Comparison of ENCODE assay signal across 12 cellular contexts in genomic region chr1:220962031-220962751, GRCh38.
DNase-seq lines count a peak whose midpoint lies in the region; ATAC-seq and TF ChIP-seq lines count a peak whose summit lies in the region.
"Had no signal": no experiment of that assay in that cellular context is flagged by ENCODE, and none has a peak within 500 bp of the region (broad histone marks: within the 10 kb centered on the region; RNA-seq: fewer than 3 reads in every experiment).

No MANE protein-coding gene starts in this region.

- H4K20me1 ChIP-seq in H9 (ENCODE audit: control insufficient read depth, insufficient read depth, insufficient read length): no peaks in the 10 kb centered on the region

- no peaks in the 10 kb centered on the region for H3K27me3 Mint-ChIP-seq in H9 (ENCODE audit: low read depth)

- H3K18ac ChIP-seq in H9 (ENCODE audit: insufficient read length, low read depth, low read length): no peak overlapping the region

- H2BK20ac ChIP-seq in H9 (ENCODE audit: low read depth, low read length, poor library complexity, severe bottlenecking): no peak overlapping the region

- no peaks in the 10 kb centered on the region for H3K79me1 ChIP-seq in H9 (ENCODE audit: insufficient read depth, low read depth, low read length, poor library complexity, severe bottlenecking)

- no peak overlapping the region for H3K4ac ChIP-seq in H9 (ENCODE audit: low read depth, low read length)

- no peak overlapping the region for H3K23ac ChIP-seq in H9 (ENCODE audit: insufficient read length, low read depth, low read length)

- peak; percentile 41 for ATAC-seq in lung (ENCODE audit: insufficient read depth, low FRiP score)

- POLR2A ChIA-PET in BJ (lab: Charles Lee): interaction anchor here (0.6 to 1.0 kb wide), 2 partner anchors 43 to 1030 kb away, joined by 4 to 14 read pairs; no protein-coding TSS in a partner anchor

- H2AK5ac ChIP-seq in H9 (ENCODE audit: insufficient read length, low read length): no peak overlapping the region

- H3T11ph ChIP-seq in H9 (ENCODE audit: low read length): no peak overlapping the region

- H3K27ac ChIP-seq in lung (ENCODE audit: low read depth in 1 of 2, low read length in 1 of 2) (no peak overlapping the region), H9 (ENCODE audit: insufficient read length, low read depth, low read length) (no peak overlapping the region)

- no peaks in the 10 kb centered on the region for H3K79me2 ChIP-seq in H9 (ENCODE audit: insufficient read depth, low read length)

- H3K4me3 ChIP-seq in BJ (ENCODE audit: low read depth, low read length): no peak overlapping the region
- no peak overlapping the region for H3K4me3 ChIP-seq in lung

- no peak overlapping the region for H3K4me2 ChIP-seq in H9 (ENCODE audit: insufficient read depth, insufficient read length, low read length)

- H4K8ac ChIP-seq in H9 (replicated peaks; ENCODE audit: insufficient read length, low read depth, low read length): no peak overlapping the region

- no peaks in the 10 kb centered on the region for H3K36me3 Mint-ChIP-seq in H9 (ENCODE audit: insufficient read depth in 1 of 3, low read depth in 3 of 3)
- H3K36me3 Mint-ChIP-seq: immature natural killer cell had no signal

- H3K27me3 ChIP-seq in BJ (ENCODE audit: control insufficient read depth, insufficient read depth, low read length): no peaks in the 10 kb centered on the region
- H3K27me3 ChIP-seq in lung (ENCODE audit: control insufficient read depth, insufficient read depth): no peaks in the 10 kb centered on the region
- no peaks in the 10 kb centered on the region for H3K27me3 ChIP-seq in H9 (ENCODE audit: insufficient read depth, low read length)

- H3K4me1 ChIP-seq in lung (ENCODE audit: control insufficient read depth in 2 of 2, insufficient read depth in 2 of 2, low read length in 2 of 2) (no peaks in the 10 kb centered on the region), H9 (ENCODE audit: insufficient read depth, low read length) (no peaks in the 10 kb centered on the region)

- no peak overlapping the region for H3K56ac ChIP-seq in H9 (ENCODE audit: insufficient read length, low read depth, low read length)

- no peak overlapping the region for H4K91ac ChIP-seq in H9 (ENCODE audit: insufficient read length, low read depth, low read length)

- no peak overlapping the region for H2BK15ac ChIP-seq in H9 (ENCODE audit: low read depth, low read length)

- H3K36me3 ChIP-seq in BJ (ENCODE audit: control insufficient read depth, insufficient read depth, low read length) (no peaks in the 10 kb centered on the region), lung (ENCODE audit: control insufficient read depth in 2 of 2, insufficient read depth in 2 of 2, low read length in 2 of 2) (no peaks in the 10 kb centered on the region)

- H3K9me3 ChIP-seq in lung (ENCODE audit: control insufficient read depth in 2 of 2, insufficient read depth in 1 of 2, low read length in 1 of 2) (no peaks in the 10 kb centered on the region), H9 (ENCODE audit: control insufficient read depth, low read depth, low read length) (no peaks in the 10 kb centered on the region)

- no peak overlapping the region for H3K9ac ChIP-seq in H9 (ENCODE audit: extremely low read depth, insufficient read length, low read length)

- CTCF ChIA-PET in BJ (lab: Yijun Ruan, JAX): interaction anchor here (1.2 to 1.5 kb wide), 2 partner anchors 8 to 22 kb away, joined by 3 to 4 read pairs; no protein-coding TSS in a partner anchor

- no peak overlapping the region for H3K27ac Mint-ChIP-seq in H9
- H3K27ac Mint-ChIP-seq: immature natural killer cell; progenitor cell of endocrine pancreas; T-helper 2 cell treated with Interferon-gamma antibody and Interleukin-4, amounts not matched to agents 5 μg/mL and 100 μg/mL, for 36 hours had no signal

- H3K9me3 Mint-ChIP-seq in H9: no peaks in the 10 kb centered on the region
- H3K9me3 Mint-ChIP-seq: T-helper 2 cell treated with Interferon-gamma antibody and Interleukin-4, amounts not matched to agents 5 μg/mL and 100 μg/mL, for 36 hours had no signal

- no peak for TF ChIP-seq CTCF in BJ (IDR thresholded peaks at IDR 0.05; ENCODE audit: insufficient read depth, low read depth, low read length)
- no peak for TF ChIP-seq CTCF in lung (IDR thresholded peaks at IDR 0.05; ENCODE audit: control extremely low read depth, extremely low read depth)
- TF ChIP-seq CTCF in H9 (conservative IDR thresholded peaks at IDR 0.05): no peak

- no peak overlapping the region for H2AFZ ChIP-seq in H9 (ENCODE audit: low read length)

- H2BK12ac ChIP-seq in H9 (ENCODE audit: insufficient read length, low read depth, low read length): no peak overlapping the region

- no peak overlapping the region for H2BK120ac ChIP-seq in H9 (ENCODE audit: low read depth, low read length, poor library complexity, severe bottlenecking)

- 50 to 57% methylated on average over 1 of the region's 1 CpG for WGBS in lung, 2 donors
- WGBS in H9 (ENCODE audit: extremely low coverage, insufficient read length, low lambda C conversion rate): no CpG with 5 or more reads among the region's 1 CpG

- H4K5ac ChIP-seq in H9 (ENCODE audit: insufficient read length, low read depth, low read length): no peak overlapping the region

- DNase-seq in BJ (ENCODE audit: low read depth): peak; percentile 94
- peak; percentile 92 for DNase-seq in MV-4-11 (lab: John Stamatoyannopoulos, UW)
- peak; percentile 6 for DNase-seq in brain pericyte (ENCODE audit: low read depth, low spot score)
- DNase-seq in lung (ENCODE audit: low spot score): no peak
- DNase-seq in H9: no peak
- DNase-seq in islet precursor cell: no peak
- no peak for DNase-seq in SW 1271 (lab: John Stamatoyannopoulos, UW)
- DNase-seq in stimulated activated CD4-positive, alpha-beta T cell treated with anti-CD3 and anti-CD28 coated beads, Interleukin-15, amount 100 ng/mL, for 24 hours: no peak
- DNase-seq: activated T-cell treated with anti-CD3 and anti-CD28 coated beads, Interleukin-2, amount 50 U/mL, for 48 hours; immature natural killer cell had no signal

- no peak overlapping the region for H2BK5ac ChIP-seq in H9 (ENCODE audit: insufficient read length, low read length)

- no peaks in the 10 kb centered on the region for H3K23me2 ChIP-seq in H9 (ENCODE audit: insufficient read length, low read depth, low read length, poor library complexity, severe bottlenecking)

- no peak overlapping the region for H3K4me3 Mint-ChIP-seq in H9
- H3K4me3 Mint-ChIP-seq: immature natural killer cell; T-helper 2 cell treated with Interferon-gamma antibody and Interleukin-4, amounts not matched to agents 5 μg/mL and 100 μg/mL, for 36 hours had no signal

- H3K4me1 Mint-ChIP-seq in H9: no peaks in the 10 kb centered on the region
- H3K4me1 Mint-ChIP-seq: immature natural killer cell had no signal

- no peak overlapping the region for H3K14ac ChIP-seq in H9 (ENCODE audit: insufficient read depth, low read length)

Comparison
In these comparisons a context has a peak if more than half of its experiments do, and no peak if none do; other contexts are left out.
1. DNase-seq: peak in BJ (single experiment), MV-4-11 (single experiment) and brain pericyte (single experiment); none in lung (single experiment), H9 (single experiment), islet precursor cell (single experiment), SW 1271 (0 of 2) and stimulated activated CD4-positive, alpha-beta T cell treated with anti-CD3 and anti-CD28 coated beads, Interleukin-15, amount 100 ng/mL, for 24 hours (single experiment).